Comparison of ENCODE assay signal across 11 cellular contexts in genomic region chr16:20960899-20961298, GRCh38.
"Had no signal": no experiment of that assay in that cellular context is flagged by ENCODE, and none has a peak within 500 bp of the region (broad histone marks: within the 10 kb centered on the region; RNA-seq: fewer than 3 reads in every experiment).

No MANE protein-coding gene starts in this region.

- H3K4me1 Mint-ChIP-seq: GM23338, H9 had no signal

- H3K4me2 ChIP-seq: GM23338 had no signal

- H3K27ac ChIP-seq: GM23248 had no signal

- ATAC-seq: GM23338, HCT116 had no signal

- H2AFZ ChIP-seq: GM23248, GM23338 had no signal

- H3K27ac Mint-ChIP-seq: GM23338, H9, HFFc6 had no signal

- H3K4me3 ChIP-seq: GM23248, GM23338, HAP-1 had no signal

- H3K9me3 Mint-ChIP-seq: GM23338, H9 had no signal

- H3K9ac ChIP-seq: GM23248 had no signal

- H3K36me3 ChIP-seq: HAP-1 had no signal

- DNase-seq: GM23248, GOT3, H7, H9, HCEC 1CT, HFFc6 had no signal

- H3K9me3 ChIP-seq: HAP-1 had no signal

- H3K4me3 Mint-ChIP-seq: GM23338, H9, HFFc6 had no signal

- FAIRE-seq: H1, H54 had no signal

- H3K4me1 ChIP-seq: HAP-1 had no signal
